ENCODE assay signal across 1 cellular context in the genomic region with DNA sequence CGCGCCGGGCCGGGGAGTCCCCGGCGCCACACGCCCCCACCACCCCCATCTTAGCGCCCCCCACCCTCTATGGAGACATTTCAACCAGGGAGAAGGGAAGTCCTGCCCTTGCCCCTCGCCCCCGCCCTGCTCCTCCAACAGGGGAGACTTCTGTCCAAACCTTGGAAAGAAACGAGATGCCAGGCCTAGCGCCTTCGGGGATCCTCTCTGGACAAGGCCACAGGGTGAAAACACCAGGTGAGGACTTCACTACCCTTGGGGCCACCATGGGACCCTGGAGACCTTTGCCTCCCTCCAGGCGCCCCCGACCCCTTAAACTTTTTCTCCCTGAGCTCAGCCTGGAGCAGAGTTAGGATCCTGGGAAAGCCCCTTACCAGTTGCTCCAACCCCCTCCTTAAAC.
TF ChIP-seq lines count a peak whose summit lies in the region.

No MANE protein-coding gene starts in this region.

TF ChIP-seq in H1, 55 proteins besides CTCF, POLR2A, EP300 and RAD21:
- TF ChIP-seq, protein P1, sequence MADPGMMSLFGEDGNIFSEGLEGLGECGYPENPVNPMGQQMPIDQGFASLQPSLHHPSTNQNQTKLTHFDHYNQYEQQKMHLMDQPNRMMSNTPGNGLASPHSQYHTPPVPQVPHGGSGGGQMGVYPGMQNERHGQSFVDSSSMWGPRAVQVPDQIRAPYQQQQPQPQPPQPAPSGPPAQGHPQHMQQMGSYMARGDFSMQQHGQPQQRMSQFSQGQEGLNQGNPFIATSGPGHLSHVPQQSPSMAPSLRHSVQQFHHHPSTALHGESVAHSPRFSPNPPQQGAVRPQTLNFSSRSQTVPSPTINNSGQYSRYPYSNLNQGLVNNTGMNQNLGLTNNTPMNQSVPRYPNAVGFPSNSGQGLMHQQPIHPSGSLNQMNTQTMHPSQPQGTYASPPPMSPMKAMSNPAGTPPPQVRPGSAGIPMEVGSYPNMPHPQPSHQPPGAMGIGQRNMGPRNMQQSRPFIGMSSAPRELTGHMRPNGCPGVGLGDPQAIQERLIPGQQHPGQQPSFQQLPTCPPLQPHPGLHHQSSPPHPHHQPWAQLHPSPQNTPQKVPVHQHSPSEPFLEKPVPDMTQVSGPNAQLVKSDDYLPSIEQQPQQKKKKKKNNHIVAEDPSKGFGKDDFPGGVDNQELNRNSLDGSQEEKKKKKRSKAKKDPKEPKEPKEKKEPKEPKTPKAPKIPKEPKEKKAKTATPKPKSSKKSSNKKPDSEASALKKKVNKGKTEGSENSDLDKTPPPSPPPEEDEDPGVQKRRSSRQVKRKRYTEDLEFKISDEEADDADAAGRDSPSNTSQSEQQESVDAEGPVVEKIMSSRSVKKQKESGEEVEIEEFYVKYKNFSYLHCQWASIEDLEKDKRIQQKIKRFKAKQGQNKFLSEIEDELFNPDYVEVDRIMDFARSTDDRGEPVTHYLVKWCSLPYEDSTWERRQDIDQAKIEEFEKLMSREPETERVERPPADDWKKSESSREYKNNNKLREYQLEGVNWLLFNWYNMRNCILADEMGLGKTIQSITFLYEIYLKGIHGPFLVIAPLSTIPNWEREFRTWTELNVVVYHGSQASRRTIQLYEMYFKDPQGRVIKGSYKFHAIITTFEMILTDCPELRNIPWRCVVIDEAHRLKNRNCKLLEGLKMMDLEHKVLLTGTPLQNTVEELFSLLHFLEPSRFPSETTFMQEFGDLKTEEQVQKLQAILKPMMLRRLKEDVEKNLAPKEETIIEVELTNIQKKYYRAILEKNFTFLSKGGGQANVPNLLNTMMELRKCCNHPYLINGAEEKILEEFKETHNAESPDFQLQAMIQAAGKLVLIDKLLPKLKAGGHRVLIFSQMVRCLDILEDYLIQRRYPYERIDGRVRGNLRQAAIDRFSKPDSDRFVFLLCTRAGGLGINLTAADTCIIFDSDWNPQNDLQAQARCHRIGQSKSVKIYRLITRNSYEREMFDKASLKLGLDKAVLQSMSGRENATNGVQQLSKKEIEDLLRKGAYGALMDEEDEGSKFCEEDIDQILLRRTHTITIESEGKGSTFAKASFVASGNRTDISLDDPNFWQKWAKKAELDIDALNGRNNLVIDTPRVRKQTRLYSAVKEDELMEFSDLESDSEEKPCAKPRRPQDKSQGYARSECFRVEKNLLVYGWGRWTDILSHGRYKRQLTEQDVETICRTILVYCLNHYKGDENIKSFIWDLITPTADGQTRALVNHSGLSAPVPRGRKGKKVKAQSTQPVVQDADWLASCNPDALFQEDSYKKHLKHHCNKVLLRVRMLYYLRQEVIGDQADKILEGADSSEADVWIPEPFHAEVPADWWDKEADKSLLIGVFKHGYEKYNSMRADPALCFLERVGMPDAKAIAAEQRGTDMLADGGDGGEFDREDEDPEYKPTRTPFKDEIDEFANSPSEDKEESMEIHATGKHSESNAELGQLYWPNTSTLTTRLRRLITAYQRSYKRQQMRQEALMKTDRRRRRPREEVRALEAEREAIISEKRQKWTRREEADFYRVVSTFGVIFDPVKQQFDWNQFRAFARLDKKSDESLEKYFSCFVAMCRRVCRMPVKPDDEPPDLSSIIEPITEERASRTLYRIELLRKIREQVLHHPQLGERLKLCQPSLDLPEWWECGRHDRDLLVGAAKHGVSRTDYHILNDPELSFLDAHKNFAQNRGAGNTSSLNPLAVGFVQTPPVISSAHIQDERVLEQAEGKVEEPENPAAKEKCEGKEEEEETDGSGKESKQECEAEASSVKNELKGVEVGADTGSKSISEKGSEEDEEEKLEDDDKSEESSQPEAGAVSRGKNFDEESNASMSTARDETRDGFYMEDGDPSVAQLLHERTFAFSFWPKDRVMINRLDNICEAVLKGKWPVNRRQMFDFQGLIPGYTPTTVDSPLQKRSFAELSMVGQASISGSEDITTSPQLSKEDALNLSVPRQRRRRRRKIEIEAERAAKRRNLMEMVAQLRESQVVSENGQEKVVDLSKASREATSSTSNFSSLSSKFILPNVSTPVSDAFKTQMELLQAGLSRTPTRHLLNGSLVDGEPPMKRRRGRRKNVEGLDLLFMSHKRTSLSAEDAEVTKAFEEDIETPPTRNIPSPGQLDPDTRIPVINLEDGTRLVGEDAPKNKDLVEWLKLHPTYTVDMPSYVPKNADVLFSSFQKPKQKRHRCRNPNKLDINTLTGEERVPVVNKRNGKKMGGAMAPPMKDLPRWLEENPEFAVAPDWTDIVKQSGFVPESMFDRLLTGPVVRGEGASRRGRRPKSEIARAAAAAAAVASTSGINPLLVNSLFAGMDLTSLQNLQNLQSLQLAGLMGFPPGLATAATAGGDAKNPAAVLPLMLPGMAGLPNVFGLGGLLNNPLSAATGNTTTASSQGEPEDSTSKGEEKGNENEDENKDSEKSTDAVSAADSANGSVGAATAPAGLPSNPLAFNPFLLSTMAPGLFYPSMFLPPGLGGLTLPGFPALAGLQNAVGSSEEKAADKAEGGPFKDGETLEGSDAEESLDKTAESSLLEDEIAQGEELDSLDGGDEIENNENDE (IDR thresholded peaks at IDR 0.05; ENCODE audit: insufficient replicate concordance, low read length) = no peak
- TF ChIP-seq SAP30 (IDR thresholded peaks at IDR 0.05; ENCODE audit: insufficient read depth, insufficient replicate concordance, low read length) = no peak
- no peak for TF ChIP-seq POU5F1 (IDR thresholded peaks at IDR 0.05; ENCODE audit: low read depth, low read length)
- no peak for TF ChIP-seq BCL11A (IDR thresholded peaks at IDR 0.05; ENCODE audit: low read depth in 2 of 2, low read length in 2 of 2)
- TF ChIP-seq TCF12 (IDR thresholded peaks at IDR 0.05; ENCODE audit: low read depth, low read length) = no peak
- no peak for TF ChIP-seq SIN3A (conservative IDR thresholded peaks at IDR 0.05 in 1 of 2, IDR thresholded peaks at IDR 0.05 in 1 of 2; ENCODE audit: low read depth in 1 of 2, low read length in 2 of 2)
- TF ChIP-seq, protein P2, sequence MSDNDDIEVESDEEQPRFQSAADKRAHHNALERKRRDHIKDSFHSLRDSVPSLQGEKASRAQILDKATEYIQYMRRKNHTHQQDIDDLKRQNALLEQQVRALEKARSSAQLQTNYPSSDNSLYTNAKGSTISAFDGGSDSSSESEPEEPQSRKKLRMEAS (IDR thresholded peaks at IDR 0.05) = no peak
- no peak for TF ChIP-seq HDAC6 (IDR thresholded peaks at IDR 0.05; ENCODE audit: low read depth, low read length)
- no peak for TF ChIP-seq EGR1 (IDR thresholded peaks at IDR 0.05; ENCODE audit: borderline replicate concordance, low read depth, low read length)
- TF ChIP-seq SP1 (IDR thresholded peaks at IDR 0.05; ENCODE audit: low read depth, low read length) = no peak
- TF ChIP-seq FOSL1 (IDR thresholded peaks at IDR 0.05; ENCODE audit: insufficient read depth, low read depth, low read length) = no peak
- no peak for TF ChIP-seq SUZ12 (IDR thresholded peaks at IDR 0.05; ENCODE audit: low read length)
- TF ChIP-seq RXRA (IDR thresholded peaks at IDR 0.05; ENCODE audit: insufficient read depth, low read depth, low read length) = no peak
- no peak for TF ChIP-seq SRF (IDR thresholded peaks at IDR 0.05; ENCODE audit: low read depth, low read length)
- TF ChIP-seq TAF1 (IDR thresholded peaks at IDR 0.05; ENCODE audit: low read depth, low read length) = no peak
- TF ChIP-seq GTF2F1 (IDR thresholded peaks at IDR 0.05; ENCODE audit: borderline replicate concordance, low read depth, low read length) = no peak
- no peak for TF ChIP-seq TEAD4 (IDR thresholded peaks at IDR 0.05; ENCODE audit: low read depth, low read length)
